Comparison of ENCODE assay signal across 11 cellular contexts in the genomic region with DNA sequence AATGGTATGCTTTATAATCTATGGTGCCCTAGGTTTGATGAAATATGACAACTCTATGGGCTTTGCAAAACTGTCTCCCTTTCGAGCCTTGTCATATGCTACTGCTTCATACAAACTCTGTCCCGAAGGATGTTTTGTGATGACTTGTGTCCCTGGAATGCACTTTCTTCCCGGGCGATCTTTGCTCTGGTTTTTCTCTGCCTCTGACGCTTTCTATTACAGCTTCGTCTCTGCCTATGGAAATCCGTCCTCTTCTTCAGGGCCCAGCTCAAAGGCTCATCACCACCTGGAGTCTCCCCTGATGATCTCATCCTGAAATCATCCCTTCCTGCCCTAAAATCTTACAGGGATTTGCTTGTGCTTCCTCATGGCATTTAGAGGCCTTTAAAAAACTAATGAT.
A peak's percentile ranks its signal among the peaks of the same experiment; 100 is the strongest.
DNase-seq lines count a peak whose midpoint lies in the region; ATAC-seq and TF ChIP-seq lines count a peak whose summit lies in the region.
"Had no signal": no experiment of that assay in that cellular context is flagged by ENCODE, and none has a peak within 500 bp of the region (broad histone marks: within the 10 kb centered on the region; RNA-seq: fewer than 3 reads in every experiment).

No MANE protein-coding gene starts in this region.

- WGBS in smooth muscle cell (ENCODE audit: low lambda C conversion rate) = under 1% methylated on average over 7 of the region's 7 CpGs

- H3K4me3 ChIP-seq in HEK293 (ENCODE audit: low read depth, low read length) = no peak overlapping the region
- no peak overlapping the region for H3K4me3 ChIP-seq in smooth muscle cell

- DNase-seq in T1000 (lab: John Stamatoyannopoulos, UW) (peak; percentile 72), foreskin keratinocyte (peak; percentile 95 to 98), smooth muscle cell (lab: John Stamatoyannopoulos, UW; ENCODE audit: unreplicated experiment) (no peak), NCI-H748 treated with DMSO at 0.1 percent for 48 hours (lab: John Stamatoyannopoulos, UW) (no peak), cortex of kidney (lab: John Stamatoyannopoulos, UW) (no peak)
- no peak for DNase-seq in activated naive CD4-positive, alpha-beta T cell (lab: John Stamatoyannopoulos, UW)
- no peak for DNase-seq in activated naive CD4-positive, alpha-beta T cell treated with anti-CD3 and anti-CD28 coated beads, Interleukin-2, amount 50 U/mL, for 16 hours
- DNase-seq: kidney, NCI-H524 had no signal

- CTCF ChIA-PET in HEK293 (lab: Yijun Ruan, JAX) = no interaction called here

- H3F3A ChIP-seq in smooth muscle cell (ENCODE audit: low read depth) = peaks cover 15% of the 10 kb centered on the region

- H3K36me3 ChIP-seq in HEK293 (ENCODE audit: control insufficient read depth in 2 of 2, insufficient read depth in 1 of 2, low read length in 2 of 2) = no peaks in the 10 kb centered on the region
- H3K36me3 ChIP-seq in smooth muscle cell (ENCODE audit: low read depth) = no peaks in the 10 kb centered on the region

- H4K20me1 ChIP-seq in smooth muscle cell (ENCODE audit: low read depth) = no peaks in the 10 kb centered on the region

- no peak for TF ChIP-seq CTCF in HEK293 (tag by site-specific recombination; IDR thresholded peaks at IDR 0.05)
- no peak for TF ChIP-seq CTCF in foreskin keratinocyte (conservative IDR thresholded peaks at IDR 0.05)
- no peak for TF ChIP-seq CTCF in smooth muscle cell (IDR thresholded peaks at IDR 0.05; ENCODE audit: borderline replicate concordance, insufficient read depth, poor library complexity, severe bottlenecking)

- POLR2A ChIA-PET in HEK293 (lab: Yijun Ruan, JAX) = no interaction called here

- H3K27ac ChIP-seq in HEK293 (ENCODE audit: extremely low read depth, low read depth, low read length) (no peak overlapping the region), foreskin keratinocyte (no peak overlapping the region), smooth muscle cell (ENCODE audit: low read depth) (peak overlapping the region; percentile 95)
- H3K27ac ChIP-seq: KMS-11 had no signal

- no peaks in the 10 kb centered on the region for H3K4me1 ChIP-seq in HEK293 (ENCODE audit: control insufficient read depth, insufficient read depth, low read length)
- peaks cover 26% of the 10 kb centered on the region for H3K4me1 ChIP-seq in foreskin keratinocyte
- H3K4me1 ChIP-seq in smooth muscle cell (ENCODE audit: low read depth) = peaks cover 19% of the 10 kb centered on the region

- peak overlapping the region; percentile 25 for H3K9ac ChIP-seq in smooth muscle cell (ENCODE audit: low read depth)
- H3K9ac ChIP-seq: KMS-11 had no signal

- H3K79me2 ChIP-seq in smooth muscle cell (ENCODE audit: low read depth) = no peaks in the 10 kb centered on the region

- peak overlapping the region; percentile 67 for H3K4me2 ChIP-seq in smooth muscle cell
- H3K4me2 ChIP-seq: KMS-11 had no signal

- H2AFZ ChIP-seq in smooth muscle cell (ENCODE audit: low read depth) = no peak overlapping the region

- H3K27me3 ChIP-seq in foreskin keratinocyte = no peaks in the 10 kb centered on the region
- no peaks in the 10 kb centered on the region for H3K27me3 ChIP-seq in smooth muscle cell (ENCODE audit: low read depth)

- peak; percentile 96 for ATAC-seq in foreskin keratinocyte

- H3K9me3 ChIP-seq in HEK293 (ENCODE audit: control insufficient read depth, insufficient read depth, low read depth, low read length) (no peaks in the 10 kb centered on the region), smooth muscle cell (replicated peaks; ENCODE audit: low read depth) (no peaks in the 10 kb centered on the region)

TF ChIP-seq in HEK293, 187 proteins besides CTCF, POLR2A, EP300 and RAD21:
- TF ChIP-seq PRDM1 (tag by site-specific recombination; IDR thresholded peaks at IDR 0.05) (peak; percentile 38; the same call in 1 of the 2 replicates), ZNF133 (tag by site-specific recombination; IDR thresholded peaks at IDR 0.05) (no peak), ZBTB10 (tag by site-specific recombination; IDR thresholded peaks at IDR 0.05) (no peak)

Comparison
In these comparisons a context has a peak if more than half of its experiments do, and no peak if none do; other contexts are left out.
1. DNase-seq: peak in T1000 (single experiment) and foreskin keratinocyte (2 of 2); none in smooth muscle cell (single experiment), NCI-H748 treated with DMSO at 0.1 percent for 48 hours (single experiment), activated naive CD4-positive, alpha-beta T cell (0 of 4), activated naive CD4-positive, alpha-beta T cell treated with anti-CD3 and anti-CD28 coated beads, Interleukin-2, amount 50 U/mL, for 16 hours (single experiment) and cortex of kidney (single experiment).